In genomic region chr1:244614879-244615278, GRCh38 we compare ENCODE assay signal across 1 cellular context.
TF ChIP-seq lines count a peak whose summit lies in the region.

No MANE protein-coding gene starts in this region.

TF ChIP-seq in GM23338, 12 proteins besides CTCF, POLR2A, EP300 and RAD21 (continued from another document):
- TF ChIP-seq, protein P1, sequence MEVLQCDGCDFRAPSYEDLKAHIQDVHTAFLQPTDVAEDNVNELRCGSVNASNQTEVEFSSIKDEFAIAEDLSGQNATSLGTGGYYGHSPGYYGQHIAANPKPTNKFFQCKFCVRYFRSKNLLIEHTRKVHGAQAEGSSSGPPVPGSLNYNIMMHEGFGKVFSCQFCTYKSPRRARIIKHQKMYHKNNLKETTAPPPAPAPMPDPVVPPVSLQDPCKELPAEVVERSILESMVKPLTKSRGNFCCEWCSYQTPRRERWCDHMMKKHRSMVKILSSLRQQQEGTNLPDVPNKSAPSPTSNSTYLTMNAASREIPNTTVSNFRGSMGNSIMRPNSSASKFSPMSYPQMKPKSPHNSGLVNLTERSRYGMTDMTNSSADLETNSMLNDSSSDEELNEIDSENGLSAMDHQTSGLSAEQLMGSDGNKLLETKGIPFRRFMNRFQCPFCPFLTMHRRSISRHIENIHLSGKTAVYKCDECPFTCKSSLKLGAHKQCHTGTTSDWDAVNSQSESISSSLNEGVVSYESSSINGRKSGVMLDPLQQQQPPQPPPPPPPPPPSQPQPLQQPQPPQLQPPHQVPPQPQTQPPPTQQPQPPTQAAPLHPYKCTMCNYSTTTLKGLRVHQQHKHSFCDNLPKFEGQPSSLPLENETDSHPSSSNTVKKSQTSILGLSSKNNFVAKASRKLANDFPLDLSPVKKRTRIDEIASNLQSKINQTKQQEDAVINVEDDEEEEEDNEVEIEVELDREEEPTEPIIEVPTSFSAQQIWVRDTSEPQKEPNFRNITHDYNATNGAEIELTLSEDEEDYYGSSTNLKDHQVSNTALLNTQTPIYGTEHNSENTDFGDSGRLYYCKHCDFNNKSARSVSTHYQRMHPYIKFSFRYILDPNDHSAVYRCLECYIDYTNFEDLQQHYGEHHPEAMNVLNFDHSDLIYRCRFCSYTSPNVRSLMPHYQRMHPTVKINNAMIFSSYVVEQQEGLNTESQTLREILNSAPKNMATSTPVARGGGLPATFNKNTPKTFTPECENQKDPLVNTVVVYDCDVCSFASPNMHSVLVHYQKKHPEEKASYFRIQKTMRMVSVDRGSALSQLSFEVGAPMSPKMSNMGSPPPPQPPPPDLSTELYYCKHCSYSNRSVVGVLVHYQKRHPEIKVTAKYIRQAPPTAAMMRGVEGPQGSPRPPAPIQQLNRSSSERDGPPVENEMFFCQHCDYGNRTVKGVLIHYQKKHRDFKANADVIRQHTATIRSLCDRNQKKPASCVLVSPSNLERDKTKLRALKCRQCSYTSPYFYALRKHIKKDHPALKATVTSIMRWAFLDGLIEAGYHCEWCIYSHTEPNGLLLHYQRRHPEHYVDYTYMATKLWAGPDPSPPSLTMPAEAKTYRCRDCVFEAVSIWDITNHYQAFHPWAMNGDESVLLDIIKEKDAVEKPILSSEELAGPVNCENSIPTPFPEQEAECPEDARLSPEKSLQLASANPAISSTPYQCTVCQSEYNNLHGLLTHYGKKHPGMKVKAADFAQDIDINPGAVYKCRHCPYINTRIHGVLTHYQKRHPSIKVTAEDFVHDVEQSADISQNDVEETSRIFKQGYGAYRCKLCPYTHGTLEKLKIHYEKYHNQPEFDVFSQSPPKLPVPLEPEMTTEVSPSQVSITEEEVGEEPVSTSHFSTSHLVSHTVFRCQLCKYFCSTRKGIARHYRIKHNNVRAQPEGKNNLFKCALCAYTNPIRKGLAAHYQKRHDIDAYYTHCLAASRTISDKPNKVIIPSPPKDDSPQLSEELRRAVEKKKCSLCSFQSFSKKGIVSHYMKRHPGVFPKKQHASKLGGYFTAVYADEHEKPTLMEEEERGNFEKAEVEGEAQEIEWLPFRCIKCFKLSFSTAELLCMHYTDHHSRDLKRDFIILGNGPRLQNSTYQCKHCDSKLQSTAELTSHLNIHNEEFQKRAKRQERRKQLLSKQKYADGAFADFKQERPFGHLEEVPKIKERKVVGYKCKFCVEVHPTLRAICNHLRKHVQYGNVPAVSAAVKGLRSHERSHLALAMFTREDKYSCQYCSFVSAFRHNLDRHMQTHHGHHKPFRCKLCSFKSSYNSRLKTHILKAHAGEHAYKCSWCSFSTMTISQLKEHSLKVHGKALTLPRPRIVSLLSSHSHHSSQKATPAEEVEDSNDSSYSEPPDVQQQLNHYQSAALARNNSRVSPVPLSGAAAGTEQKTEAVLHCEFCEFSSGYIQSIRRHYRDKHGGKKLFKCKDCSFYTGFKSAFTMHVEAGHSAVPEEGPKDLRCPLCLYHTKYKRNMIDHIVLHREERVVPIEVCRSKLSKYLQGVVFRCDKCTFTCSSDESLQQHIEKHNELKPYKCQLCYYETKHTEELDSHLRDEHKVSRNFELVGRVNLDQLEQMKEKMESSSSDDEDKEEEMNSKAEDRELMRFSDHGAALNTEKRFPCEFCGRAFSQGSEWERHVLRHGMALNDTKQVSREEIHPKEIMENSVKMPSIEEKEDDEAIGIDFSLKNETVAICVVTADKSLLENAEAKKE (CRISPR knock-in tag; IDR thresholded peaks at IDR 0.05): no peak
- TF ChIP-seq EZH2 (IDR thresholded peaks at IDR 0.05; ENCODE audit: low read depth, unreplicated experiment) (no peak), ETS1 (IDR thresholded peaks at IDR 0.05) (no peak)
TF ChIP-seq in GM23338: peak in this region for 0.
